ENCODE assay signal across 1 cellular context in genomic region chr10:86521620-86522384, GRCh38.
A peak's percentile ranks its signal among the peaks of the same experiment; 100 is the strongest.
TF ChIP-seq lines count a peak whose summit lies in the region.

WAPL (minus strand) TSS chr10:86521792; CDS start chr10:86518069, 3,723 bp downstream.

TF ChIP-seq in HepG2, 621 proteins besides CTCF, POLR2A, EP300 and RAD21 (continued from another document and continues in another):
- TF ChIP-seq E2F2 (CRISPR knock-in tag; IDR thresholded peaks at IDR 0.05; ENCODE audit: borderline replicate concordance) (0 out of 2 replicates have a peak, but pooled peaks have one; percentile 67), MLLT10 (CRISPR knock-in tag; IDR thresholded peaks at IDR 0.05) (no peak), SIN3B (IDR thresholded peaks at IDR 0.05; ENCODE audit: low read length) (no peak), ELF4 (CRISPR knock-in tag; IDR thresholded peaks at IDR 0.05; ENCODE audit: borderline replicate concordance) (no peak), ZFYVE20 (CRISPR knock-in tag; IDR thresholded peaks at IDR 0.05; ENCODE audit: borderline replicate concordance, low read depth) (no peak), ZBTB21 (CRISPR knock-in tag; IDR thresholded peaks at IDR 0.05) (no peak), ATF7 (IDR thresholded peaks at IDR 0.05) (no peak), ATF7 (CRISPR knock-in tag; IDR thresholded peaks at IDR 0.05) (peak; percentile 76; the same call in 1 of the 2 replicates), ZBTB43 (CRISPR knock-in tag; conservative IDR thresholded peaks at IDR 0.05) (no peak; the same call in 1 of the 2 replicates), TP53 (CRISPR knock-in tag; conservative IDR thresholded peaks at IDR 0.05) (peak; percentile 68; the same call in 1 of the 2 replicates), ATAD3A (CRISPR knock-in tag; IDR thresholded peaks at IDR 0.05) (no peak), E2F1 (CRISPR knock-in tag; IDR thresholded peaks at IDR 0.05) (peak; percentile 93), GLI4 (CRISPR knock-in tag; IDR thresholded peaks at IDR 0.05; ENCODE audit: borderline replicate concordance) (0 out of 2 replicates have a peak, but pooled peaks have one; percentile 23), BRF2 (CRISPR knock-in tag; IDR thresholded peaks at IDR 0.05) (peak; percentile 65), MTF2 (CRISPR knock-in tag; IDR thresholded peaks at IDR 0.05; ENCODE audit: borderline replicate concordance) (peak; percentile 92), ZNF710 (CRISPR knock-in tag; IDR thresholded peaks at IDR 0.05; ENCODE audit: borderline replicate concordance) (peak; percentile 41; the same call in 1 of the 2 replicates), SMAD3 (CRISPR knock-in tag; IDR thresholded peaks at IDR 0.05) (no peak), HOXA5 (CRISPR knock-in tag; IDR thresholded peaks at IDR 0.05) (peak; percentile 65; the same call in 1 of the 2 replicates), ZNF292 (CRISPR knock-in tag; IDR thresholded peaks at IDR 0.05; ENCODE audit: borderline replicate concordance, low read depth) (no peak), ZNF672 (CRISPR knock-in tag; IDR thresholded peaks at IDR 0.05) (no peak), NFRKB (IDR thresholded peaks at IDR 0.05) (no peak), GTF3A (CRISPR knock-in tag; conservative IDR thresholded peaks at IDR 0.05) (no peak; the same call in 1 of the 2 replicates), ZNF766 (CRISPR knock-in tag; IDR thresholded peaks at IDR 0.05; ENCODE audit: borderline replicate concordance) (no peak), FOXC1 (CRISPR knock-in tag; IDR thresholded peaks at IDR 0.05; ENCODE audit: borderline replicate concordance) (peak; percentile 96), SMC3 (IDR thresholded peaks at IDR 0.05; ENCODE audit: low read length) (no peak), RFXAP (CRISPR knock-in tag; IDR thresholded peaks at IDR 0.05; ENCODE audit: borderline replicate concordance) (peak; percentile 46; the same call in 1 of the 2 replicates), KLF6 (CRISPR knock-in tag; IDR thresholded peaks at IDR 0.05) (no peak), ZNF720 (CRISPR knock-in tag; IDR thresholded peaks at IDR 0.05) (no peak), PHF5A (CRISPR knock-in tag; IDR thresholded peaks at IDR 0.05; ENCODE audit: low read depth, unreplicated experiment) (no peak), FOXO4 (CRISPR knock-in tag; conservative IDR thresholded peaks at IDR 0.05) (no peak), ZSCAN29 (CRISPR knock-in tag; conservative IDR thresholded peaks at IDR 0.05) (peak; percentile 76; the same call in 1 of the 2 replicates), ELK4 (CRISPR knock-in tag; IDR thresholded peaks at IDR 0.05; ENCODE audit: borderline replicate concordance) (no peak), KAT8 (CRISPR knock-in tag; IDR thresholded peaks at IDR 0.05) (no peak), RFXANK (CRISPR knock-in tag; IDR thresholded peaks at IDR 0.05) (no peak), SP140L (CRISPR knock-in tag; IDR thresholded peaks at IDR 0.05; ENCODE audit: borderline replicate concordance) (no peak), ZNF607 (CRISPR knock-in tag; IDR thresholded peaks at IDR 0.05; ENCODE audit: borderline replicate concordance) (peak; percentile 87), SETDB1 (CRISPR knock-in tag; IDR thresholded peaks at IDR 0.05; ENCODE audit: borderline replicate concordance) (no peak), REST (IDR thresholded peaks at IDR 0.05; ENCODE audit: borderline replicate concordance in 1 of 2, low read depth in 1 of 2, low read length in 2 of 2) (peak in 1 of 2 experiments; percentile 33; a peak in 1 of 4 replicates), USF2 (IDR thresholded peaks at IDR 0.05; ENCODE audit: low read depth, low read length) (no peak), USF2 (CRISPR knock-in tag; IDR thresholded peaks at IDR 0.05; ENCODE audit: borderline replicate concordance) (no peak), ZNF678 (CRISPR knock-in tag; IDR thresholded peaks at IDR 0.05) (0 out of 2 replicates have a peak, but pooled peaks have one; percentile 36), IRF9 (CRISPR knock-in tag; IDR thresholded peaks at IDR 0.05; ENCODE audit: borderline replicate concordance) (peak; percentile 44; the same call in 1 of the 2 replicates), ZNF891 (CRISPR knock-in tag; IDR thresholded peaks at IDR 0.05) (no peak; the same call in none of the 2 replicates), ZFX (CRISPR knock-in tag; IDR thresholded peaks at IDR 0.05; ENCODE audit: low read depth) (peak; percentile 98), ZNF367 (CRISPR knock-in tag; IDR thresholded peaks at IDR 0.05; ENCODE audit: borderline replicate concordance) (no peak), POLR2AphosphoS2 (IDR thresholded peaks at IDR 0.05; ENCODE audit: low read depth, low read length) (no peak), MYNN (CRISPR knock-in tag; IDR thresholded peaks at IDR 0.05; ENCODE audit: low read depth) (no peak)
